Comparison of ENCODE assay signal across 16 cellular contexts in the genomic region with DNA sequence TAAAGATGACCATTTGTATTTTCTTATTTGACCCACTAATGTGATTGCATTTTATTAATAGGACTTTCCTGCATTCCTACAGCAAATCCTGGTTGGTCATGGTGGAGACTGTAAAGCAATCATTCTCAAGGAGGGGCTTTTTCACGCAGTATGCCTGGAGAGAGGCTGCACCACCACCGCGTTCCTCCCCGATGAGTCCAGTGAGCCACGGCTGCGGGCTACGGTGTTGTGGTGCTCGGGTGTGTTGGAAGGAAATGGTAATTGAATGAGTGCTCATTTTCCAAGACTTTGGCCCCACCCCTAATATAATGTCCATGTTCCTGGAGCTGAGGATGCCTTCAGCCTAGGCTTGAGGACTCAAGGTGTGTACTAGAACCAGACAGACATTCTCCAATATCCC. TPM values are rescaled to one million over a fixed set of nuclear protein-coding genes. Genes with fewer than 3 reads are reported as not detected.
DNase-seq lines count a peak whose midpoint lies in the region; ATAC-seq and TF ChIP-seq lines count a peak whose summit lies in the region.
"Had no signal": no experiment of that assay in that cellular context is flagged by ENCODE, and none has a peak within 500 bp of the region (broad histone marks: within the 10 kb centered on the region; RNA-seq: fewer than 3 reads in every experiment).

No MANE protein-coding gene starts in this region.

- no peak overlapping the region for H3K9ac ChIP-seq in neuronal stem cell (ENCODE audit: low read depth, low read length, poor library complexity)

- no peak overlapping the region for H3K18ac ChIP-seq in neuronal stem cell (ENCODE audit: low read length)

- H3K4me3 ChIP-seq in epithelial cell of esophagus (ENCODE audit: low read length) (no peak overlapping the region), neuronal stem cell (ENCODE audit: low read length in 2 of 2) (no peak overlapping the region), gastroesophageal sphincter (no peak overlapping the region)

- no CpG with 5 or more reads among the region's 8 CpGs for WGBS in neuronal stem cell (ENCODE audit: extremely low coverage in 2 of 2, insufficient read length in 2 of 2, insufficient replicate concordance in 1 of 2), 2 donors
- WGBS in gastroesophageal sphincter (ENCODE audit: low coverage in 1 of 2), 2 donors = 59% methylated on average over 8 of the region's 8 CpGs; no CpG with 5 or more reads in 1 of the 2 donors

- H3K79me1 ChIP-seq in neuronal stem cell (ENCODE audit: low read depth, low read length) = no peaks in the 10 kb centered on the region

- H3K23ac ChIP-seq in neuronal stem cell (ENCODE audit: low read depth, low read length, poor library complexity) = no peak overlapping the region

- H2BK120ac ChIP-seq in neuronal stem cell (ENCODE audit: low read depth, low read length) = no peak overlapping the region

- no peak overlapping the region for H3K4me2 ChIP-seq in neuronal stem cell (ENCODE audit: insufficient read depth, low read length, poor library complexity, severe bottlenecking)

- peaks cover 12 to 32% of the 10 kb centered on the region in 2 donors for H3K36me3 ChIP-seq in neuronal stem cell (replicated peaks in 1 of 2; ENCODE audit: control insufficient read depth in 2 of 2, insufficient read depth in 2 of 2, low read length in 2 of 2)
- peaks cover 0 to 36% of the 10 kb centered on the region in 2 donors for H3K36me3 ChIP-seq in gastroesophageal sphincter

- TF ChIP-seq POLR2A in gastroesophageal sphincter (IDR thresholded peaks at IDR 0.05) = no peak

- H4K91ac ChIP-seq in neuronal stem cell (ENCODE audit: low read depth, low read length, poor library complexity) = no peak overlapping the region

- ATAC-seq in gastroesophageal sphincter = no peak
- ATAC-seq: HCT116 had no signal

- H3K4me1 ChIP-seq in neuronal stem cell (ENCODE audit: control insufficient read depth in 2 of 2, insufficient read depth in 1 of 2, low read depth in 1 of 2, low read length in 2 of 2) (peaks cover 3% of the 10 kb centered on the region in 2 donors), gastroesophageal sphincter (peaks cover 0 to 9% (median 0%) of the 10 kb centered on the region in 3 donors)

- H4K8ac ChIP-seq in neuronal stem cell (ENCODE audit: low read depth, low read length) = no peak overlapping the region

- TF ChIP-seq CTCF in epithelial cell of esophagus (IDR thresholded peaks at IDR 0.05; ENCODE audit: insufficient read depth, low read depth, low read length, missing control alignments) = no peak
- TF ChIP-seq CTCF in gastroesophageal sphincter (IDR thresholded peaks at IDR 0.05) = no peak

- no peak overlapping the region for H3K14ac ChIP-seq in neuronal stem cell (ENCODE audit: low read length)

- H2AFZ ChIP-seq in neuronal stem cell (ENCODE audit: low read length) = no peak overlapping the region

- H2AK5ac ChIP-seq in neuronal stem cell (ENCODE audit: low read depth, low read length) = no peak overlapping the region

- H2BK12ac ChIP-seq in neuronal stem cell (ENCODE audit: low read length) = no peak overlapping the region

- H2BK15ac ChIP-seq in neuronal stem cell (ENCODE audit: low read length) = no peak overlapping the region

- H3K27me3 ChIP-seq in neuronal stem cell (ENCODE audit: control insufficient read depth in 3 of 3, insufficient read depth in 3 of 3, low read depth in 1 of 3, low read length in 3 of 3) (no peaks in the 10 kb centered on the region), gastroesophageal sphincter (peaks cover 4% of the 10 kb centered on the region)

- no peak for TF ChIP-seq EP300 in gastroesophageal sphincter (IDR thresholded peaks at IDR 0.05)

- DNase-seq in NCI-H82 (lab: John Stamatoyannopoulos, UW) = peak; percentile 56
- DNase-seq in NCI-H82 treated with DMSO at 0.1 percent for 48 hours (lab: John Stamatoyannopoulos, UW; ENCODE audit: unreplicated experiment) = no peak
- peak; percentile 59 for DNase-seq in RPMI7951 (ENCODE audit: low read depth)
- DNase-seq in epithelial cell of esophagus (ENCODE audit: low read depth) = peak; percentile 9
- no peak for DNase-seq in neuronal stem cell (ENCODE audit: low spot score)
- no peak for DNase-seq in NCI-H2171 treated with DMSO at 0.1 percent for 48 hours (lab: John Stamatoyannopoulos, UW)
- DNase-seq in GM03348 (ENCODE audit: low spot score) = no peak
- DNase-seq: 8988T, COR-L47, DMS153, Karpas-422, NCI-H187, SIG-M5 had no signal

- no peak overlapping the region for H2BK5ac ChIP-seq in neuronal stem cell (ENCODE audit: low read length)

- no peaks in the 10 kb centered on the region for H3K9me3 ChIP-seq in neuronal stem cell (replicated peaks in 1 of 2; ENCODE audit: control insufficient read depth in 2 of 2, insufficient read depth in 1 of 2, low read depth in 1 of 2, low read length in 2 of 2)
- H3K9me3 ChIP-seq in gastroesophageal sphincter = no peaks in the 10 kb centered on the region

- H3K4ac ChIP-seq in neuronal stem cell (ENCODE audit: low read length) = no peak overlapping the region

- H3K27ac ChIP-seq in neuronal stem cell (replicated peaks; ENCODE audit: low read length) (no peak overlapping the region), gastroesophageal sphincter (no peak overlapping the region)
- H3K27ac ChIP-seq: C4-2B had no signal

RNA-seq across cellular contexts. Expression of a gene that starts 39.6 kb away (rescaled TPM):
- 10.4 and 14.7 TPM in 2 replicates for total RNA-seq in RPMI7951 (2014; rRNA removed; shearing (Covaris generic))
- 18.3 TPM for polyA plus RNA-seq in neuronal stem cell (2013, experiment 1 of 2)
- polyA plus RNA-seq in neuronal stem cell (2013, experiment 2 of 2) = 18.5 TPM
- total RNA-seq in gastroesophageal sphincter = 10 to 100 TPM; 13.4 to 30.4 (median 18.4) TPM

Comparison
In these comparisons a context has a peak if more than half of its experiments do, and no peak if none do; other contexts are left out.
1. DNase-seq: peak in NCI-H82 (single experiment), RPMI7951 (single experiment) and epithelial cell of esophagus (single experiment); none in NCI-H82 treated with DMSO at 0.1 percent for 48 hours (single experiment), neuronal stem cell (single experiment), NCI-H2171 treated with DMSO at 0.1 percent for 48 hours (single experiment) and GM03348 (single experiment).